In the genomic region with DNA sequence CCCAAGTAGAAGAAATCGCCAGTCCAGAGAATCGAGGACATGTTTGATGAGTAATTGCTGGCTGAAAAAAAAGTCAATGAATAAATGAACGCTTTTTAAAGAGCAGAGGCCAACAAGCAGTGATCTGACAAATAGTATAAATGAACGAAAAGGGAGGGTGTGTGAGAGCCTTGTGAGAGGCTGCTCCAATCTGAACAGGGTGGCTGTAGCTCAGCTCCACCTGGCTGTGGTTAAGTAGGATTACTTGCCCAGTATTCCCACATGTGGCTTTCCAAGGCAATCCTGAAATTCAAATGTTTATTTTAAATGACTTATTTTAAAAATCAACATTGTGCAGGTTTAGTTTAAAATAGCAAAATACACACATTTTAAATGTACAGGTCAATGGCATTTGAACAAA, we compare ENCODE assay signal across 18 cellular contexts.
DNase-seq lines count a peak whose midpoint lies in the region; TF ChIP-seq lines count a peak whose summit lies in the region.
"Had no signal": no experiment of that assay in that cellular context is flagged by ENCODE, and none has a peak within 500 bp of the region (broad histone marks: within the 10 kb centered on the region; RNA-seq: fewer than 3 reads in every experiment).

No MANE protein-coding gene starts in this region.

- intact Hi-C loops in A673 (cut with micrococcal nuclease; ENCODE audit: unreplicated experiment): no loop called here

- H4K20me1 ChIP-seq in H9 (ENCODE audit: control insufficient read depth, insufficient read depth, insufficient read length): no peaks in the 10 kb centered on the region
- no peaks in the 10 kb centered on the region for H4K20me1 ChIP-seq in hepatocyte (ENCODE audit: insufficient read depth, poor library complexity, severe bottlenecking)

- H3K4ac ChIP-seq in H9 (ENCODE audit: low read depth, low read length): no peak overlapping the region

- H3K9ac ChIP-seq in H9 (ENCODE audit: extremely low read depth, insufficient read length, low read length): no peak overlapping the region

- H3K27me3 ChIP-seq in A673 (replicated peaks; ENCODE audit: insufficient read depth, low read depth, low read length, poor library complexity): no peaks in the 10 kb centered on the region
- H3K27me3 ChIP-seq in H9 (ENCODE audit: insufficient read depth, low read length): no peaks in the 10 kb centered on the region
- H3K27me3 ChIP-seq in hepatocyte: no peaks in the 10 kb centered on the region
- no peaks in the 10 kb centered on the region for H3K27me3 ChIP-seq in tibial nerve
- H3K27me3 ChIP-seq: left lung, vagina had no signal

- no peak for TF ChIP-seq EP300 in tibial nerve (IDR thresholded peaks at IDR 0.05)

- TF ChIP-seq POLR2A in tibial nerve (IDR thresholded peaks at IDR 0.05): no peak

- H3K14ac ChIP-seq in H9 (ENCODE audit: insufficient read depth, low read length): no peak overlapping the region

- H3K9me3 ChIP-seq in A673 (ENCODE audit: low read depth, low read length, poor library complexity, severe bottlenecking): no peaks in the 10 kb centered on the region
- H3K9me3 ChIP-seq in H9 (ENCODE audit: control insufficient read depth, low read depth, low read length): no peaks in the 10 kb centered on the region
- H3K9me3 ChIP-seq in hepatocyte (ENCODE audit: low read depth): no peaks in the 10 kb centered on the region
- no peaks in the 10 kb centered on the region for H3K9me3 ChIP-seq in tibial nerve
- H3K9me3 ChIP-seq: left lung, vagina had no signal

- peaks cover 0 to 5% of the 10 kb centered on the region in 2 experiments; a peak in 2 of 4 replicates for H3K4me1 Mint-ChIP-seq in H9
- H3K4me1 Mint-ChIP-seq: activated CD4-positive, alpha-beta memory T cell treated with anti-CD3 and anti-CD28 coated beads, Interleukin-2, amount 10 ng/mL, durations not matched to agents 7 days and 5 days; B cell; stimulated activated naive CD8-positive, alpha-beta T cell treated with anti-CD3 and anti-CD28 coated beads, Interleukin-15, amount 100 ng/mL, for 72 hours had no signal

- H3K23me2 ChIP-seq in H9 (ENCODE audit: insufficient read length, low read depth, low read length, poor library complexity, severe bottlenecking): no peaks in the 10 kb centered on the region

- CTCF ChIA-PET in A673 (lab: Charles Lee): no interaction called here

- no peaks in the 10 kb centered on the region for H3K79me1 ChIP-seq in H9 (ENCODE audit: insufficient read depth, low read depth, low read length, poor library complexity, severe bottlenecking)

- no peaks in the 10 kb centered on the region for H3K4me1 ChIP-seq in A673 (ENCODE audit: insufficient read depth, low read length, poor library complexity, severe bottlenecking)
- H3K4me1 ChIP-seq in H9 (ENCODE audit: insufficient read depth, low read length): no peaks in the 10 kb centered on the region
- H3K4me1 ChIP-seq in hepatocyte (ENCODE audit: insufficient read depth): no peaks in the 10 kb centered on the region
- H3K4me1 ChIP-seq in tibial nerve: no peaks in the 10 kb centered on the region
- H3K4me1 ChIP-seq: left lung, vagina had no signal

- H4K8ac ChIP-seq in H9 (replicated peaks; ENCODE audit: insufficient read length, low read depth, low read length): no peak overlapping the region

- H3K36me3 ChIP-seq in A673 (ENCODE audit: insufficient read depth, low read length, poor library complexity, severe bottlenecking): no peaks in the 10 kb centered on the region
- H3K36me3 ChIP-seq in hepatocyte (replicated peaks; ENCODE audit: insufficient read depth, low read depth): no peaks in the 10 kb centered on the region
- H3K36me3 ChIP-seq in tibial nerve: no peaks in the 10 kb centered on the region
- H3K36me3 ChIP-seq: left lung, vagina had no signal

- no peak overlapping the region for H3T11ph ChIP-seq in H9 (ENCODE audit: low read length)

- no peaks in the 10 kb centered on the region for H3K79me2 ChIP-seq in H9 (ENCODE audit: insufficient read depth, low read length)
- H3K79me2 ChIP-seq in hepatocyte: no peaks in the 10 kb centered on the region

- H3K27ac Mint-ChIP-seq in H9: no peak overlapping the region
- H3K27ac Mint-ChIP-seq: activated CD4-positive, alpha-beta memory T cell treated with anti-CD3 and anti-CD28 coated beads, Interleukin-2, amount 10 ng/mL, durations not matched to agents 7 days and 5 days; activated T-helper 1 cell treated with anti-CD3 and anti-CD28 coated beads, Interleukin-12 subunit alpha, Interleukin-12 subunit beta, Interleukin-2, Interleukin-4 antibody, amounts not matched to agents 30 ng/mL and 10 ng/mL and 1 ng/mL, durations not matched to agents 14 hours and 24 hours and 36 hours; B cell had no signal

- WGBS in H9 (ENCODE audit: extremely low coverage, insufficient read length, low lambda C conversion rate): no CpG with 5 or more reads among the region's 4 CpGs
- WGBS in hepatocyte (ENCODE audit: low lambda C conversion rate, missing lambda C conversion rate): 62% methylated on average over 4 of the region's 4 CpGs
- 40 to 56% methylated on average over 4 of the region's 4 CpGs for WGBS in tibial nerve, 2 donors

- no peaks in the 10 kb centered on the region for H3K9me2 ChIP-seq in hepatocyte (replicated peaks; ENCODE audit: insufficient read depth)

- H3K27ac ChIP-seq in A673 (ENCODE audit: low read depth, low read length, poor library complexity, severe bottlenecking) (no peak overlapping the region), H9 (ENCODE audit: insufficient read length, low read depth, low read length) (no peak overlapping the region), VCaP (no peak overlapping the region), hepatocyte (no peak overlapping the region), tibial nerve (no peak overlapping the region)
- H3K27ac ChIP-seq: left lung, vagina had no signal

- H3K4me3 ChIP-seq in A673 (ENCODE audit: low read depth, low read length, poor library complexity, severe bottlenecking) (no peak overlapping the region), hepatocyte (no peak overlapping the region), tibial nerve (no peak overlapping the region)
- H3K4me3 ChIP-seq: left lung, vagina had no signal

- H4K91ac ChIP-seq in H9 (ENCODE audit: insufficient read length, low read depth, low read length): no peak overlapping the region

- DNase-seq in A673 (ENCODE audit: low spot score): no peak
- no peak for DNase-seq in H9
- no peak for DNase-seq in hepatocyte (ENCODE audit: low spot score)
- no peak for DNase-seq in effector CD4-positive, alpha-beta T cell
- no peak for DNase-seq in tibial nerve (ENCODE audit: low spot score in 2 of 2)
- no peak for DNase-seq in 8988T
- DNase-seq in stimulated activated CD4-positive, alpha-beta T cell treated with anti-CD3 and anti-CD28 coated beads, Interleukin-4, amount 100 ng/mL, for 4 hours: no peak
- DNase-seq: activated CD4-positive, alpha-beta memory T cell treated with anti-CD3 and anti-CD28 coated beads, Interleukin-2, amount 10 ng/mL, durations not matched to agents 7 days and 5 days; cortex of kidney; hypothalamus; KG1; left lung; NCI-H1417; stimulated activated naive CD8-positive, alpha-beta T cell treated with anti-CD3 and anti-CD28 coated beads, Interleukin-15, amount 100 ng/mL, for 72 hours had no signal

- no peak overlapping the region for H3K4me3 Mint-ChIP-seq in H9
- H3K4me3 Mint-ChIP-seq: activated CD4-positive, alpha-beta memory T cell treated with anti-CD3 and anti-CD28 coated beads, Interleukin-2, amount 10 ng/mL, durations not matched to agents 7 days and 5 days; activated T-helper 1 cell treated with anti-CD3 and anti-CD28 coated beads, Interleukin-12 subunit alpha, Interleukin-12 subunit beta, Interleukin-2, Interleukin-4 antibody, amounts not matched to agents 30 ng/mL and 10 ng/mL and 1 ng/mL, durations not matched to agents 14 hours and 24 hours and 36 hours; B cell; stimulated activated naive CD8-positive, alpha-beta T cell treated with anti-CD3 and anti-CD28 coated beads, Interleukin-15, amount 100 ng/mL, for 72 hours had no signal

- no peak overlapping the region for H3K56ac ChIP-seq in H9 (ENCODE audit: insufficient read length, low read depth, low read length)

- no peak overlapping the region for H2AK5ac ChIP-seq in H9 (ENCODE audit: insufficient read length, low read length)

- no peak overlapping the region for H4K5ac ChIP-seq in H9 (ENCODE audit: insufficient read length, low read depth, low read length)

- TF ChIP-seq CTCF in A673 (conservative IDR thresholded peaks at IDR 0.05; ENCODE audit: low read depth, low read length) (peak; percentile 28; the same call in 1 of the 2 replicates), H9 (conservative IDR thresholded peaks at IDR 0.05) (peak; percentile 54), VCaP (conservative IDR thresholded peaks at IDR 0.05) (peak; percentile 76), hepatocyte (IDR thresholded peaks at IDR 0.05; ENCODE audit: poor library complexity) (peak; percentile 16), tibial nerve (IDR thresholded peaks at IDR 0.05) (no peak)

- no peak overlapping the region for H2BK15ac ChIP-seq in H9 (ENCODE audit: low read depth, low read length)

- POLR2A ChIA-PET in A673 (lab: Charles Lee; ENCODE audit: low non-redundant PET): no interaction called here

- no peak overlapping the region for H2BK20ac ChIP-seq in H9 (ENCODE audit: low read depth, low read length, poor library complexity, severe bottlenecking)

- H2BK120ac ChIP-seq in H9 (ENCODE audit: low read depth, low read length, poor library complexity, severe bottlenecking): no peak overlapping the region

- H3K23ac ChIP-seq in H9 (ENCODE audit: insufficient read length, low read depth, low read length): no peak overlapping the region

- H2AFZ ChIP-seq in H9 (ENCODE audit: low read length) (no peak overlapping the region), hepatocyte (no peak overlapping the region)

- no TSS peak for BruUV-seq in A673 (replicated peaks; lab: Mats Ljungman, UMichigan)

- no peaks in the 10 kb centered on the region for H3K9me3 Mint-ChIP-seq in H9
- H3K9me3 Mint-ChIP-seq: activated CD4-positive, alpha-beta memory T cell treated with anti-CD3 and anti-CD28 coated beads, Interleukin-2, amount 10 ng/mL, durations not matched to agents 7 days and 5 days; activated T-helper 1 cell treated with anti-CD3 and anti-CD28 coated beads, Interleukin-12 subunit alpha, Interleukin-12 subunit beta, Interleukin-2, Interleukin-4 antibody, amounts not matched to agents 30 ng/mL and 10 ng/mL and 1 ng/mL, durations not matched to agents 14 hours and 24 hours and 36 hours; stimulated activated naive CD8-positive, alpha-beta T cell treated with anti-CD3 and anti-CD28 coated beads, Interleukin-15, amount 100 ng/mL, for 72 hours had no signal

- no peak overlapping the region for H3K4me2 ChIP-seq in H9 (ENCODE audit: insufficient read depth, insufficient read length, low read length)
- H3K4me2 ChIP-seq in hepatocyte: no peak overlapping the region

- H3K27me3 Mint-ChIP-seq in H9 (ENCODE audit: low read depth): no peaks in the 10 kb centered on the region
- H3K27me3 Mint-ChIP-seq: B cell had no signal

- no peak overlapping the region for H2BK12ac ChIP-seq in H9 (ENCODE audit: insufficient read length, low read depth, low read length)

- H3K18ac ChIP-seq in H9 (ENCODE audit: insufficient read length, low read depth, low read length): no peak overlapping the region

- H3K36me3 Mint-ChIP-seq in H9 (ENCODE audit: insufficient read depth in 1 of 3, low read depth in 3 of 3): no peaks in the 10 kb centered on the region

- no peak overlapping the region for H2BK5ac ChIP-seq in H9 (ENCODE audit: insufficient read length, low read length)

Comparison
In these comparisons a context has a peak if more than half of its experiments do, and no peak if none do; other contexts are left out.
1. CTCF ChIP-seq: peak in A673 (single experiment), H9 (single experiment), VCaP (single experiment) and hepatocyte (single experiment); none in tibial nerve (0 of 5).